Comparison of ENCODE assay signal across 26 cellular contexts in genomic region chr2:222499226-222499625, GRCh38.
DNase-seq lines count a peak whose midpoint lies in the region; ATAC-seq and TF ChIP-seq lines count a peak whose summit lies in the region.
"Had no signal": no experiment of that assay in that cellular context is flagged by ENCODE, and none has a peak within 500 bp of the region (broad histone marks: within the 10 kb centered on the region; RNA-seq: fewer than 3 reads in every experiment).

No MANE protein-coding gene starts in this region.

- H3K23ac ChIP-seq in trophoblast cell (ENCODE audit: low read length): no peak overlapping the region

- H3K27ac Mint-ChIP-seq in mesothelial cell of epicardium: no peak overlapping the region

- WGBS in trophoblast cell (ENCODE audit: extremely low coverage, insufficient coverage, insufficient read length): no CpG with 5 or more reads among the region's 3 CpGs

- H2BK120ac ChIP-seq in trophoblast cell (ENCODE audit: insufficient read depth, low read length, poor library complexity): no peak overlapping the region

- no peaks in the 10 kb centered on the region for H3K4me1 ChIP-seq in HEK293 (ENCODE audit: control insufficient read depth, insufficient read depth, low read length)
- H3K4me1 ChIP-seq in trophoblast cell (ENCODE audit: control insufficient read depth in 1 of 2, insufficient read depth in 2 of 2, low read length in 2 of 2): peaks cover 0 to 4% of the 10 kb centered on the region in 2 experiments
- H3K4me1 ChIP-seq: HAP-1 had no signal

- H3K9me3 ChIP-seq in HEK293 (ENCODE audit: control insufficient read depth, insufficient read depth, low read depth, low read length) (no peaks in the 10 kb centered on the region), trophoblast cell (ENCODE audit: insufficient read depth, low read depth, low read length) (peaks cover 1% of the 10 kb centered on the region)
- H3K9me3 ChIP-seq: HAP-1 had no signal

- CTCF ChIA-PET in HEK293 (lab: Yijun Ruan, JAX): no interaction called here

- H3K18ac ChIP-seq in trophoblast cell (ENCODE audit: low read length): no peak overlapping the region

- no peak overlapping the region for H2BK12ac ChIP-seq in trophoblast cell (ENCODE audit: low read length)

- no peak overlapping the region for H4K8ac ChIP-seq in trophoblast cell (ENCODE audit: low read depth, low read length)

- H3K79me2 ChIP-seq in trophoblast cell (ENCODE audit: control insufficient read depth, insufficient read depth, low read length, poor library complexity): no peaks in the 10 kb centered on the region

- peaks cover 14% of the 10 kb centered on the region for H3K4me1 Mint-ChIP-seq in mesothelial cell of epicardium

- H3K36me3 ChIP-seq in HEK293 (ENCODE audit: control insufficient read depth in 2 of 2, insufficient read depth in 1 of 2, low read length in 2 of 2) (no peaks in the 10 kb centered on the region), trophoblast cell (ENCODE audit: control insufficient read depth in 1 of 2, insufficient read depth in 2 of 2, low read length in 2 of 2) (no peaks in the 10 kb centered on the region)
- H3K36me3 ChIP-seq: HAP-1 had no signal

- H4K91ac ChIP-seq in trophoblast cell (ENCODE audit: low read depth, low read length): no peak overlapping the region

- H3K4me3 Mint-ChIP-seq in mesothelial cell of epicardium: no peak overlapping the region
- H3K4me3 Mint-ChIP-seq: CD4-positive, alpha-beta memory T cell had no signal

- H3K4me3 ChIP-seq in HEK293 (ENCODE audit: low read depth, low read length) (no peak overlapping the region), epithelial cell of esophagus (ENCODE audit: low read length) (no peak overlapping the region), trophoblast cell (ENCODE audit: low read depth, low read length) (no peak overlapping the region)
- H3K4me3 ChIP-seq: GM12878, HAP-1, SK-N-MC had no signal

- DNase-seq in NCI-H146 treated with DMSO at 0.1 percent for 48 hours (lab: John Stamatoyannopoulos, UW; ENCODE audit: unreplicated experiment): peak; percentile 63
- peak; percentile 49 for DNase-seq in epithelial cell of esophagus (ENCODE audit: low read depth)
- peak; percentile 50 to 77 for DNase-seq in trophoblast cell
- DNase-seq in mesothelial cell of epicardium (ENCODE audit: low spot score in 2 of 2, unreplicated experiment in 2 of 2): no peak
- no peak for DNase-seq in NCI-H82 (lab: John Stamatoyannopoulos, UW)
- DNase-seq: C1 segment of cervical spinal cord; CD4-positive, alpha-beta memory T cell; COR-L47; DMS53; GOT3; IMR-90; KG1; NCI-H1092; NCI-H1417 treated with DMSO at 0.1 percent for 48 hours; NCI-H187 treated with DMSO at 0.1 percent for 48 hours; NCI-H2171 treated with DMSO at 0.1 percent for 48 hours; NCI-H446; NCI-H524 treated with DMSO at 0.1 percent for 48 hours; NCI-H774; SHP77 treated with DMSO at 0.1 percent for 48 hours; SW 1271 had no signal

- no peak overlapping the region for H3K9ac ChIP-seq in trophoblast cell (ENCODE audit: low read length)

- H3K14ac ChIP-seq in trophoblast cell (ENCODE audit: low read length): no peak overlapping the region

- no peaks in the 10 kb centered on the region for H3K27me3 ChIP-seq in trophoblast cell (ENCODE audit: insufficient read depth, low read length)

- H3K36me3 Mint-ChIP-seq in mesothelial cell of epicardium: no peaks in the 10 kb centered on the region
- H3K36me3 Mint-ChIP-seq: CD4-positive, alpha-beta memory T cell had no signal

- H3K4me2 ChIP-seq in trophoblast cell (ENCODE audit: low read length): no peak overlapping the region

- POLR2A ChIA-PET in HEK293 (lab: Yijun Ruan, JAX): no interaction called here

- H2BK5ac ChIP-seq in trophoblast cell (ENCODE audit: low read depth, low read length, poor library complexity): no peak overlapping the region

- peaks cover 4% of the 10 kb centered on the region for H3K27me3 Mint-ChIP-seq in mesothelial cell of epicardium (ENCODE audit: low read depth)
- H3K27me3 Mint-ChIP-seq: CD4-positive, alpha-beta memory T cell had no signal

- H2AFZ ChIP-seq in trophoblast cell (ENCODE audit: insufficient read depth, low read length, poor library complexity): no peak overlapping the region

- H3K9me3 Mint-ChIP-seq in mesothelial cell of epicardium: no peaks in the 10 kb centered on the region

- no peak for ATAC-seq in GM21528 (IDR thresholded peaks at IDR 0.05; ENCODE audit: low FRiP score, unreplicated experiment)
- ATAC-seq: GM12878 had no signal

- H3K79me1 ChIP-seq in trophoblast cell (ENCODE audit: low read length): no peaks in the 10 kb centered on the region

- no peak overlapping the region for H3K27ac ChIP-seq in HEK293 (ENCODE audit: extremely low read depth, low read depth, low read length)
- no peak overlapping the region for H3K27ac ChIP-seq in trophoblast cell (ENCODE audit: low read depth, low read length)
- H3K27ac ChIP-seq: SK-N-MC had no signal

- no peak overlapping the region for H3K4ac ChIP-seq in trophoblast cell (ENCODE audit: low read depth, low read length)

- H4K12ac ChIP-seq in trophoblast cell (ENCODE audit: low read depth, low read length): no peak overlapping the region

- no peak overlapping the region for H2AK5ac ChIP-seq in trophoblast cell (ENCODE audit: low read length)

- TF ChIP-seq CTCF in HEK293 (tag by site-specific recombination; IDR thresholded peaks at IDR 0.05) (no peak), epithelial cell of esophagus (IDR thresholded peaks at IDR 0.05; ENCODE audit: insufficient read depth, low read depth, low read length, missing control alignments) (no peak), mesothelial cell of epicardium (IDR thresholded peaks at IDR 0.05; ENCODE audit: unreplicated experiment) (no peak)

TF ChIP-seq in HEK293, 187 proteins besides CTCF, POLR2A, EP300 and RAD21:
- TF ChIP-seq, protein P1, sequence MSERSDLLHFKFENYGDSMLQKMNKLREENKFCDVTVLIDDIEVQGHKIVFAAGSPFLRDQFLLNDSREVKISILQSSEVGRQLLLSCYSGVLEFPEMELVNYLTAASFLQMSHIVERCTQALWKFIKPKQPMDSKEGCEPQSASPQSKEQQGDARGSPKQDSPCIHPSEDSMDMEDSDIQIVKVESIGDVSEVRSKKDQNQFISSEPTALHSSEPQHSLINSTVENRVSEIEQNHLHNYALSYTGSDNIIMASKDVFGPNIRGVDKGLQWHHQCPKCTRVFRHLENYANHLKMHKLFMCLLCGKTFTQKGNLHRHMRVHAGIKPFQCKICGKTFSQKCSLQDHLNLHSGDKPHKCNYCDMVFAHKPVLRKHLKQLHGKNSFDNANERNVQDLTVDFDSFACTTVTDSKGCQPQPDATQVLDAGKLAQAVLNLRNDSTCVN (tag by site-specific recombination; optimal IDR thresholded peaks at IDR 0.05): no peak
- TF ChIP-seq ZNF26 (tag by site-specific recombination; IDR thresholded peaks at IDR 0.05) (no peak), ZNF610 (tag by site-specific recombination; IDR thresholded peaks at IDR 0.05; ENCODE audit: borderline replicate concordance) (no peak), ZIC2 (tag by site-specific recombination; IDR thresholded peaks at IDR 0.05) (peak; percentile 34; the same call in 1 of the 2 replicates)

Comparison
In these comparisons a context has a peak if more than half of its experiments do, and no peak if none do; other contexts are left out.
1. DNase-seq: peak in NCI-H146 treated with DMSO at 0.1 percent for 48 hours (single experiment), epithelial cell of esophagus (single experiment) and trophoblast cell (2 of 2); none in mesothelial cell of epicardium (0 of 2) and NCI-H82 (single experiment).